In the genomic region with DNA sequence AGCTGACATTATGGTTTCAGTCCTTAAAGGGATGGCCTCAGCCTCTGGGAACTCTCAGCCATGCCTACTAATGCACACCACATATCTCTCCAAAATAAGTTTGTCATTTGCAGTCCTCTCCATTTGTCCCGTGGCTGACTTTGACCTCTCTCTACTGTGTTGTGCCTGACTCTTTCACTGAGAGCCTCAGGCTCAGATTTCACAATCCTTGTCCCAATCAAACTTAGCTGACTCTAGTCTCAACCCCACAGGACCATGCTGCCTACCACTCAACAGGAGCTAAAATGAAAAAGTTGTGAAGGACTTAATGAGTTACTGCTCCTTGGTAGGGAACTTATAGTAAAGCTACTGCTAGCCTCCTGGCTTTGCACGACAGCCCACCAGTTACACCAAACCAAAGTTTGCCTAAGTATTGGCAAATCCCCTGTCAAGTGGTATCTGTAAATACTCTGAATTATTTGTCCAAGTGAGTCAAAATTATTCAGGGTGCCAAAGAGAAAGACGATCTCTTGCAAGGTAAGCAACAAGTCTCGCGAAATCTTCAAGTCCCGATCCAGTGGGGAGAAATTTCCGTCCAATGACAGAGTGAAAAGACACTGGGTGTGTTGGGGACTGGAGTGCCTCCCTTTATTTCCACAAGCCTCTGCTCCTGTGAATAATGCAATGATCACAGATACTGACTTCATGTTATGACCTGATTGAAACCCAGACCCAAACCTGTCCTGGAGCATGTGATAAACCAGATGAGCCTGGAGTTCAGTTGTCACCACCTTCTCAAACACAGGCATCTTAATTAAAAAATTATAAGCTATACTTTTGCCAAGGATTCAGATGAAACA, we compare ENCODE assay signal across 18 cellular contexts.
A peak's percentile ranks its signal among the peaks of the same experiment; 100 is the strongest.
DNase-seq lines count a peak whose midpoint lies in the region; FAIRE-seq and TF ChIP-seq lines count a peak whose summit lies in the region.
"Had no signal": no experiment of that assay in that cellular context is flagged by ENCODE, and none has a peak within 500 bp of the region (broad histone marks: within the 10 kb centered on the region; RNA-seq: fewer than 3 reads in every experiment).

No MANE protein-coding gene starts in this region.

- H2AFZ ChIP-seq in keratinocyte (ENCODE audit: control insufficient read depth, low read length), result no peak overlapping the region
- no peak overlapping the region for H2AFZ ChIP-seq in mesenchymal stem cell (ENCODE audit: low read depth, low read length)

- H3K4me1 ChIP-seq in keratinocyte (ENCODE audit: control insufficient read depth, extremely low read depth, insufficient read depth, low read length), result peaks cover 38% of the 10 kb centered on the region
- H3K4me1 ChIP-seq in mesenchymal stem cell (ENCODE audit: control insufficient read depth, insufficient read depth, low read depth, low read length), result peaks cover 3% of the 10 kb centered on the region
- no peaks in the 10 kb centered on the region for H3K4me1 ChIP-seq in CD4-positive, alpha-beta memory T cell (ENCODE audit: insufficient read depth, low read length)

- peaks cover 0 to 2% (median 0%) of the 10 kb centered on the region in 8 donors for H3K9me3 Mint-ChIP-seq in CD4-positive, alpha-beta memory T cell

- H3K36me3 ChIP-seq in bronchial epithelial cell (ENCODE audit: control insufficient read depth, insufficient read depth, low read length), result no peaks in the 10 kb centered on the region
- no peaks in the 10 kb centered on the region for H3K36me3 ChIP-seq in keratinocyte (ENCODE audit: control insufficient read depth in 2 of 2, extremely low read depth in 1 of 2, insufficient read depth in 2 of 2, low read length in 2 of 2)
- H3K36me3 ChIP-seq in mesenchymal stem cell (ENCODE audit: control insufficient read depth in 1 of 2, insufficient read depth in 2 of 2, low read depth in 1 of 2, low read length in 2 of 2), result no peaks in the 10 kb centered on the region
- H3K36me3 ChIP-seq in CD4-positive, alpha-beta memory T cell (ENCODE audit: insufficient read depth, low read length), result no peaks in the 10 kb centered on the region
- H3K36me3 ChIP-seq: MG63 had no signal

- H3K4me2 ChIP-seq in keratinocyte (ENCODE audit: control insufficient read depth, extremely low read depth, insufficient read depth, low read depth, low read length) (peak overlapping the region; percentile 18), mesenchymal stem cell (ENCODE audit: low read length, poor library complexity, severe bottlenecking) (no peak overlapping the region)

- no peaks in the 10 kb centered on the region for H3K36me3 Mint-ChIP-seq in CD4-positive, alpha-beta memory T cell

- no peak overlapping the region for H2BK15ac ChIP-seq in mesenchymal stem cell (ENCODE audit: low read depth, poor library complexity, severe bottlenecking)

- H4K91ac ChIP-seq in mesenchymal stem cell (ENCODE audit: low read length), result no peak overlapping the region

- POLR2A ChIA-PET in CD4-positive, alpha-beta memory T cell (lab: Charles Lee; ENCODE audit: partially characterized antibody), result no interaction called here

- no peaks in the 10 kb centered on the region for H4K20me1 ChIP-seq in keratinocyte (ENCODE audit: control insufficient read depth, extremely low read depth, insufficient read depth, low read length)

- H3K9me3 ChIP-seq in keratinocyte (ENCODE audit: control insufficient read depth, low read depth, low read length) (no peaks in the 10 kb centered on the region), mesenchymal stem cell (ENCODE audit: control insufficient read depth, low read length) (no peaks in the 10 kb centered on the region)
- H3K9me3 ChIP-seq in CD4-positive, alpha-beta memory T cell (ENCODE audit: control insufficient read depth in 1 of 2, low read length in 2 of 2), result no peaks in the 10 kb centered on the region
- H3K9me3 ChIP-seq: MG63 had no signal

- no peak overlapping the region for H3K27ac Mint-ChIP-seq in CD4-positive, alpha-beta memory T cell

- no peak overlapping the region for H2BK120ac ChIP-seq in mesenchymal stem cell (ENCODE audit: low read depth, low read length)

- CTCF ChIA-PET in CD4-positive, alpha-beta memory T cell (lab: Charles Lee; ENCODE audit: partially characterized antibody), result no interaction called here

- H3K79me1 ChIP-seq in mesenchymal stem cell (replicated peaks; ENCODE audit: low read length, poor library complexity, severe bottlenecking), result no peaks in the 10 kb centered on the region

- H3K14ac ChIP-seq in mesenchymal stem cell (ENCODE audit: low read length in 2 of 2), result no peak overlapping the region

- no peaks in the 10 kb centered on the region for H3K4me1 Mint-ChIP-seq in CD4-positive, alpha-beta memory T cell

- H2BK12ac ChIP-seq in mesenchymal stem cell (ENCODE audit: low read length in 2 of 2), result no peak overlapping the region

- no peaks in the 10 kb centered on the region for H3K9me1 ChIP-seq in keratinocyte (ENCODE audit: control insufficient read depth, extremely low read depth, insufficient read depth, low read length)

- H3K27me3 Mint-ChIP-seq in CD4-positive, alpha-beta memory T cell, result peaks cover 0 to 1% of the 10 kb centered on the region in 2 donors

- H4K8ac ChIP-seq in mesenchymal stem cell (ENCODE audit: low read length), result no peak overlapping the region

- H2BK5ac ChIP-seq in mesenchymal stem cell (ENCODE audit: low read depth, low read length, poor library complexity, severe bottlenecking), result no peak overlapping the region

- H3K79me2 ChIP-seq in keratinocyte (ENCODE audit: control insufficient read depth, insufficient read depth, low read length), result no peaks in the 10 kb centered on the region

- H3K27me3 ChIP-seq in bronchial epithelial cell (ENCODE audit: control insufficient read depth, insufficient read depth, low read length) (peaks cover 1% of the 10 kb centered on the region), keratinocyte (ENCODE audit: control insufficient read depth, extremely low read depth, insufficient read depth, low read length) (no peaks in the 10 kb centered on the region), mesenchymal stem cell (ENCODE audit: control insufficient read depth in 1 of 2, insufficient read depth in 1 of 2, low read length in 2 of 2) (no peaks in the 10 kb centered on the region)
- H3K27me3 ChIP-seq in CD4-positive, alpha-beta memory T cell (ENCODE audit: insufficient read depth, low read length), result no peaks in the 10 kb centered on the region
- H3K27me3 ChIP-seq: MG63 had no signal

- DNase-seq in EH (ENCODE audit: low read depth) (peak; percentile 26), bronchial epithelial cell (ENCODE audit: low read depth) (peak; percentile 70), keratinocyte (ENCODE audit: low read depth, low spot score) (no peak), mesenchymal stem cell (peak; percentile 10), islet precursor cell (no peak), HCEC 1CT (no peak)
- DNase-seq in stimulated activated CD4-positive, alpha-beta T cell treated with anti-CD3 and anti-CD28 coated beads, Interleukin-4, amount 100 ng/mL, for 24 hours, result no peak
- no peak for DNase-seq in CD4-positive, alpha-beta memory T cell
- DNase-seq: AML-193, GDM1, Kasumi-1, MG63, NCI-H1417, NCI-H187, NCI-H446, NCI-H526, OCI-M1 had no signal

- no peak overlapping the region for H3K4ac ChIP-seq in mesenchymal stem cell (ENCODE audit: low read depth in 1 of 2, low read length in 2 of 2)

- H3K9ac ChIP-seq in keratinocyte (ENCODE audit: control insufficient read depth, extremely low read depth, insufficient read depth, low read length), result no peak overlapping the region
- H3K9ac ChIP-seq in mesenchymal stem cell (ENCODE audit: low read length), result no peak overlapping the region

- TF ChIP-seq CTCF in bronchial epithelial cell (IDR thresholded peaks at IDR 0.05; ENCODE audit: insufficient read depth, low read length, severe bottlenecking) (no peak), keratinocyte (optimal IDR thresholded peaks at IDR 0.05 in 1 of 3, IDR thresholded peaks at IDR 0.05 in 1 of 3, conservative IDR thresholded peaks at IDR 0.05 in 1 of 3; ENCODE audit: extremely low read depth in 1 of 3, insufficient read depth in 2 of 3, low read length in 3 of 3) (no peak)

- intact Hi-C loops in CD4-positive, alpha-beta memory T cell (cut with micrococcal nuclease), result no loop called here

- H3K23ac ChIP-seq in mesenchymal stem cell (ENCODE audit: low read length in 2 of 2), result no peak overlapping the region

- H2AK5ac ChIP-seq in mesenchymal stem cell (ENCODE audit: low read length, severe bottlenecking), result no peak overlapping the region

- H3K4me3 ChIP-seq in bronchial epithelial cell (ENCODE audit: low read depth, low read length), result no peak overlapping the region
- H3K4me3 ChIP-seq in keratinocyte (ENCODE audit: control insufficient read depth in 2 of 3, extremely low read depth in 1 of 3, insufficient read depth in 2 of 3, low read depth in 1 of 3, low read length in 3 of 3), result no peak overlapping the region
- H3K4me3 ChIP-seq in mesenchymal stem cell (ENCODE audit: insufficient read depth in 1 of 2, low read depth in 1 of 2, low read length in 2 of 2), result no peak overlapping the region
- no peak overlapping the region for H3K4me3 ChIP-seq in CD4-positive, alpha-beta memory T cell (ENCODE audit: low read length in 2 of 2)
- H3K4me3 ChIP-seq: MG63 had no signal

- no peak overlapping the region for H3K4me3 Mint-ChIP-seq in CD4-positive, alpha-beta memory T cell

- WGBS in mesenchymal stem cell, result 90% methylated on average over 7 of the region's 7 CpGs

- H3K27ac ChIP-seq in keratinocyte (ENCODE audit: control insufficient read depth, insufficient read depth, low read length), result no peak overlapping the region
- H3K27ac ChIP-seq in mesenchymal stem cell (ENCODE audit: low read length, poor library complexity, severe bottlenecking), result no peak overlapping the region
- no peak overlapping the region for H3K27ac ChIP-seq in CD4-positive, alpha-beta memory T cell (ENCODE audit: low read depth, low read length)
- H3K27ac ChIP-seq: C4-2B had no signal

- dilution Hi-C loops in keratinocyte (cut with MboI; ENCODE audit: extremely low pct_ligation_motif_present, low sequenced_read_pairs), result no loop called here

- FAIRE-seq in bronchial epithelial cell (lab: Jason Lieb, UNC) (peak; percentile 86), keratinocyte (lab: Jason Lieb, UNC) (peak; percentile 58)

- no peak overlapping the region for H3K18ac ChIP-seq in mesenchymal stem cell (ENCODE audit: low read depth in 1 of 2, low read length in 2 of 2)

Comparison
In these comparisons a context has a peak if more than half of its experiments do, and no peak if none do; other contexts are left out.
1. DNase-seq: peak in EH (single experiment), bronchial epithelial cell (single experiment) and mesenchymal stem cell (single experiment); none in keratinocyte (single experiment), islet precursor cell (single experiment), HCEC 1CT (single experiment), stimulated activated CD4-positive, alpha-beta T cell treated with anti-CD3 and anti-CD28 coated beads, Interleukin-4, amount 100 ng/mL, for 24 hours (single experiment) and CD4-positive, alpha-beta memory T cell (0 of 5).